In the genomic region with DNA sequence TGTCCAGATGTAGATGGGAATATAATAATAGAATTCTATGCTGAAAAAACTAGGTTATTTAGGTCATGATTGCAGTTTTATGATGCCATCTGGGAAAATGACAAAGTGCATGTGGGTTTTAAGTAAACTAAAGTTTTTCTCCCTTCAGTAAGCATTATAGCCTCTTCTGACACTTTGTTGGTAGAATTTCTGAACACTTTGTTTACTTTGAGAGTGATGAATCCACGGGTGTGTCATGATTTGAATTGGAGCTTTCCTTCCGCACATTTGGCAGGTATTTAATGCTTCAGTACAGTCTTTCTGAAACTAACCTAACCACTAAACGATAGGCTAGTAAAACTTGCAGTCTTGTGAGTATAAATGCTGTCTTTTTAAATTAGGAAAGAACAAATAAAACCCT, we compare ENCODE assay signal across 17 cellular contexts. TPM values are rescaled to one million over a fixed set of nuclear protein-coding genes. Genes with fewer than 3 reads are reported as not detected.
A peak's percentile ranks its signal among the peaks of the same experiment; 100 is the strongest.
DNase-seq lines count a peak whose midpoint lies in the region; ATAC-seq and TF ChIP-seq lines count a peak whose summit lies in the region.
"Had no signal": no experiment of that assay in that cellular context is flagged by ENCODE, and none has a peak within 500 bp of the region (broad histone marks: within the 10 kb centered on the region; RNA-seq: fewer than 3 reads in every experiment).

No MANE protein-coding gene starts in this region.

- no peak overlapping the region for H3K4me3 ChIP-seq in hepatocyte
- no peak overlapping the region for H3K4me3 ChIP-seq in thoracic aorta
- H3K4me3 ChIP-seq: body of pancreas, lower lobe of right lung, spleen had no signal

- no peak for ATAC-seq in thoracic aorta (ENCODE audit: insufficient number of reproducible peaks, low FRiP score, low read depth)
- ATAC-seq: body of pancreas, HCT116, lower lobe of right lung, Panc1 had no signal

- H2AFZ ChIP-seq in hepatocyte, result no peak overlapping the region

- DNase-seq in NCI-H526 treated with DMSO at 0.1 percent for 48 hours (lab: John Stamatoyannopoulos, UW), result peak; percentile 2
- no peak for DNase-seq in NCI-H526 (lab: John Stamatoyannopoulos, UW)
- peak; percentile 31 for DNase-seq in amniotic epithelial cell (ENCODE audit: low read depth)
- no peak for DNase-seq in hepatocyte (ENCODE audit: low spot score)
- DNase-seq in thoracic aorta (ENCODE audit: low spot score), result no peak
- DNase-seq in stimulated activated CD4-positive, alpha-beta T cell treated with anti-CD3 and anti-CD28 coated beads, Interleukin-1b, Interleukin-23, amount 100 ng/mL, for 48 hours, result no peak
- DNase-seq in NCI-H524 (lab: John Stamatoyannopoulos, UW), result no peak
- no peak for DNase-seq in NCI-H2196 (lab: John Stamatoyannopoulos, UW; ENCODE audit: unreplicated experiment)
- DNase-seq: 8988T; activated CD4-positive, alpha-beta T cell treated with anti-CD3 and anti-CD28 coated beads for 48 hours; activated effector memory CD4-positive, alpha-beta T cell treated with Interleukin-2 at 50 U/mL for 16 hours; body of pancreas; hippocampal formation; lower lobe of right lung; spleen had no signal

- TF ChIP-seq CTCF in hepatocyte (IDR thresholded peaks at IDR 0.05; ENCODE audit: poor library complexity) (no peak), thoracic aorta (IDR thresholded peaks at IDR 0.05) (no peak)

- H3K9me2 ChIP-seq in hepatocyte (replicated peaks; ENCODE audit: insufficient read depth), result no peaks in the 10 kb centered on the region

- no peaks in the 10 kb centered on the region for H4K20me1 ChIP-seq in hepatocyte (ENCODE audit: insufficient read depth, poor library complexity, severe bottlenecking)

- peak overlapping the region; percentile 16 for H3K4me2 ChIP-seq in hepatocyte

- peak overlapping the region; percentile 32 for H3K27ac ChIP-seq in hepatocyte
- peak overlapping the region; percentile 8 to 62 for H3K27ac ChIP-seq in thoracic aorta
- H3K27ac ChIP-seq: body of pancreas, lower lobe of right lung, spleen had no signal

- H3K9me3 ChIP-seq in hepatocyte (ENCODE audit: low read depth), result no peaks in the 10 kb centered on the region
- no peaks in the 10 kb centered on the region for H3K9me3 ChIP-seq in thoracic aorta
- H3K9me3 ChIP-seq: body of pancreas, lower lobe of right lung, spleen had no signal

- H3K4me1 ChIP-seq in hepatocyte (ENCODE audit: insufficient read depth), result peaks cover 58% of the 10 kb centered on the region
- peaks cover 25 to 90% of the 10 kb centered on the region in 2 donors for H3K4me1 ChIP-seq in thoracic aorta (ENCODE audit: control insufficient read depth in 1 of 2, low read depth in 2 of 2)

- H3K36me3 ChIP-seq in hepatocyte (replicated peaks; ENCODE audit: insufficient read depth, low read depth), result no peaks in the 10 kb centered on the region
- no peaks in the 10 kb centered on the region for H3K36me3 ChIP-seq in thoracic aorta
- H3K36me3 ChIP-seq: lower lobe of right lung, spleen had no signal

- 19% methylated on average over 3 of the region's 3 CpGs for WGBS in hepatocyte (ENCODE audit: low lambda C conversion rate, missing lambda C conversion rate)

- no peaks in the 10 kb centered on the region for H3K27me3 ChIP-seq in hepatocyte
- no peaks in the 10 kb centered on the region for H3K27me3 ChIP-seq in thoracic aorta (replicated peaks; ENCODE audit: insufficient read depth)
- H3K27me3 ChIP-seq: body of pancreas, spleen had no signal

- H3K79me2 ChIP-seq in hepatocyte, result no peaks in the 10 kb centered on the region

RNA-seq across cellular contexts. Expression of a gene that starts 7.1 kb away (rescaled TPM):
- total RNA-seq in hepatocyte, result 48.2 and 54.9 TPM in 2 replicates
- polyA plus RNA-seq in hepatocyte, result 40.5 and 49.4 TPM in 2 replicates
- 100 to 1,000 TPM; 270 to 279 TPM for total RNA-seq in thoracic aorta

Comparison
In these comparisons a context has a peak if more than half of its experiments do, and no peak if none do; other contexts are left out.
1. DNase-seq: peak in NCI-H526 treated with DMSO at 0.1 percent for 48 hours (single experiment) and amniotic epithelial cell (single experiment); none in NCI-H526 (0 of 2), hepatocyte (single experiment), thoracic aorta (single experiment), stimulated activated CD4-positive, alpha-beta T cell treated with anti-CD3 and anti-CD28 coated beads, Interleukin-1b, Interleukin-23, amount 100 ng/mL, for 48 hours (single experiment), NCI-H524 (0 of 2) and NCI-H2196 (single experiment).